1 cellular context compared by ENCODE assay signal in the genomic region with DNA sequence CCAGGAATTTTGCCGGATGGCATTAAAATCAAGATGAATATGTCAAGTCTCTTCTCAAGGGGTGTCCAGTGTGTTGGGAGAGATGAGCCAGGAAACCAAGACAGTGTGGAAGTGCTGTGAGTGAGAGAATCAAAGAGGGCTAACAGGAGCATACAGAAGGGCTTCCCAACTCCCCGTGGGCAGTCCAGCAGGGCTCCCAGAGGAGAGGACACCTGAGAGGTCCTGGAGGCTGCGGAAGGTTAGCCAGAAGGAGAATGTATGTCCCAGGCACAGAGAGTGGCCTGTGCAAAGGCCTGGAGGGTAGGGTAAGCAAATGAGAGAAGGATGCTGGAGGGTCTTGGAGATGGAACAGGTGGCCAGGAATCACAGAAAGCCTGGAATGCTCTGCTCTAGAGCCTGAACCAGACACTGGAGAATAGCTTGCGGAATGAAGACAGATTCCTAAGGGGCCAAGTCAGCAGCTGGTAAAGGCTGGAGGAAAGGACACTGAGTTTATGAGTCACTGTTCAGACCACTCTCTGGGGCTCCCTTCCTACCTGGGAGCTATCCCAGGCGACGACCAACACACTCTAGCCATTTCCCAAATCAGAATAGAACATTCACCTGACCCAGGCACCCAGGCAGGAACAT.
TF ChIP-seq lines count a peak whose summit lies in the region.

No MANE protein-coding gene starts in this region.

TF ChIP-seq in GM23338, 12 proteins besides CTCF, POLR2A, EP300 and RAD21 (continued from another document):
- TF ChIP-seq, protein P1, sequence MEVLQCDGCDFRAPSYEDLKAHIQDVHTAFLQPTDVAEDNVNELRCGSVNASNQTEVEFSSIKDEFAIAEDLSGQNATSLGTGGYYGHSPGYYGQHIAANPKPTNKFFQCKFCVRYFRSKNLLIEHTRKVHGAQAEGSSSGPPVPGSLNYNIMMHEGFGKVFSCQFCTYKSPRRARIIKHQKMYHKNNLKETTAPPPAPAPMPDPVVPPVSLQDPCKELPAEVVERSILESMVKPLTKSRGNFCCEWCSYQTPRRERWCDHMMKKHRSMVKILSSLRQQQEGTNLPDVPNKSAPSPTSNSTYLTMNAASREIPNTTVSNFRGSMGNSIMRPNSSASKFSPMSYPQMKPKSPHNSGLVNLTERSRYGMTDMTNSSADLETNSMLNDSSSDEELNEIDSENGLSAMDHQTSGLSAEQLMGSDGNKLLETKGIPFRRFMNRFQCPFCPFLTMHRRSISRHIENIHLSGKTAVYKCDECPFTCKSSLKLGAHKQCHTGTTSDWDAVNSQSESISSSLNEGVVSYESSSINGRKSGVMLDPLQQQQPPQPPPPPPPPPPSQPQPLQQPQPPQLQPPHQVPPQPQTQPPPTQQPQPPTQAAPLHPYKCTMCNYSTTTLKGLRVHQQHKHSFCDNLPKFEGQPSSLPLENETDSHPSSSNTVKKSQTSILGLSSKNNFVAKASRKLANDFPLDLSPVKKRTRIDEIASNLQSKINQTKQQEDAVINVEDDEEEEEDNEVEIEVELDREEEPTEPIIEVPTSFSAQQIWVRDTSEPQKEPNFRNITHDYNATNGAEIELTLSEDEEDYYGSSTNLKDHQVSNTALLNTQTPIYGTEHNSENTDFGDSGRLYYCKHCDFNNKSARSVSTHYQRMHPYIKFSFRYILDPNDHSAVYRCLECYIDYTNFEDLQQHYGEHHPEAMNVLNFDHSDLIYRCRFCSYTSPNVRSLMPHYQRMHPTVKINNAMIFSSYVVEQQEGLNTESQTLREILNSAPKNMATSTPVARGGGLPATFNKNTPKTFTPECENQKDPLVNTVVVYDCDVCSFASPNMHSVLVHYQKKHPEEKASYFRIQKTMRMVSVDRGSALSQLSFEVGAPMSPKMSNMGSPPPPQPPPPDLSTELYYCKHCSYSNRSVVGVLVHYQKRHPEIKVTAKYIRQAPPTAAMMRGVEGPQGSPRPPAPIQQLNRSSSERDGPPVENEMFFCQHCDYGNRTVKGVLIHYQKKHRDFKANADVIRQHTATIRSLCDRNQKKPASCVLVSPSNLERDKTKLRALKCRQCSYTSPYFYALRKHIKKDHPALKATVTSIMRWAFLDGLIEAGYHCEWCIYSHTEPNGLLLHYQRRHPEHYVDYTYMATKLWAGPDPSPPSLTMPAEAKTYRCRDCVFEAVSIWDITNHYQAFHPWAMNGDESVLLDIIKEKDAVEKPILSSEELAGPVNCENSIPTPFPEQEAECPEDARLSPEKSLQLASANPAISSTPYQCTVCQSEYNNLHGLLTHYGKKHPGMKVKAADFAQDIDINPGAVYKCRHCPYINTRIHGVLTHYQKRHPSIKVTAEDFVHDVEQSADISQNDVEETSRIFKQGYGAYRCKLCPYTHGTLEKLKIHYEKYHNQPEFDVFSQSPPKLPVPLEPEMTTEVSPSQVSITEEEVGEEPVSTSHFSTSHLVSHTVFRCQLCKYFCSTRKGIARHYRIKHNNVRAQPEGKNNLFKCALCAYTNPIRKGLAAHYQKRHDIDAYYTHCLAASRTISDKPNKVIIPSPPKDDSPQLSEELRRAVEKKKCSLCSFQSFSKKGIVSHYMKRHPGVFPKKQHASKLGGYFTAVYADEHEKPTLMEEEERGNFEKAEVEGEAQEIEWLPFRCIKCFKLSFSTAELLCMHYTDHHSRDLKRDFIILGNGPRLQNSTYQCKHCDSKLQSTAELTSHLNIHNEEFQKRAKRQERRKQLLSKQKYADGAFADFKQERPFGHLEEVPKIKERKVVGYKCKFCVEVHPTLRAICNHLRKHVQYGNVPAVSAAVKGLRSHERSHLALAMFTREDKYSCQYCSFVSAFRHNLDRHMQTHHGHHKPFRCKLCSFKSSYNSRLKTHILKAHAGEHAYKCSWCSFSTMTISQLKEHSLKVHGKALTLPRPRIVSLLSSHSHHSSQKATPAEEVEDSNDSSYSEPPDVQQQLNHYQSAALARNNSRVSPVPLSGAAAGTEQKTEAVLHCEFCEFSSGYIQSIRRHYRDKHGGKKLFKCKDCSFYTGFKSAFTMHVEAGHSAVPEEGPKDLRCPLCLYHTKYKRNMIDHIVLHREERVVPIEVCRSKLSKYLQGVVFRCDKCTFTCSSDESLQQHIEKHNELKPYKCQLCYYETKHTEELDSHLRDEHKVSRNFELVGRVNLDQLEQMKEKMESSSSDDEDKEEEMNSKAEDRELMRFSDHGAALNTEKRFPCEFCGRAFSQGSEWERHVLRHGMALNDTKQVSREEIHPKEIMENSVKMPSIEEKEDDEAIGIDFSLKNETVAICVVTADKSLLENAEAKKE (CRISPR knock-in tag; IDR thresholded peaks at IDR 0.05), result no peak
